In the genomic region with DNA sequence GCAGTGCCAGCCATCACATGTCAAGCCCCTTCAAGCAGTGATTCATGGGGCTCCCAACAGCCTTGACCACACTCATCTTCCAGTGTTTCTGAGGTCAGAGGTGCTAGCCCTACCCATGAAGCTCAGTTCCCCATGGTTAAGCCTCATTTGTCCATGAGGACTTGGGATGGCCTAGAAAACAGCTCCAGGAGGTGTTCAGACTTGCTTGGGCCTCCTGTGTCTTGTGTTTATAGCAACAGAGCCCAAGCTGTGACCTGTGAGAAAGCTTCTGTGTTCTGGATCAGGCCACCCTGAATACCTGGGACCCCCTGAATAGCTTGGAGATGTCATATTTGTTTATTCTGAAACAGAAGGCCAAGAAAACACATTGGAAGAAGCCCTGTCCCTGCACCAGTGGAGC, we compare ENCODE assay signal across 2 cellular contexts.
TF ChIP-seq lines count a peak whose summit lies in the region.

No MANE protein-coding gene starts in this region.

TF ChIP-seq in SK-N-SH, 30 proteins besides CTCF, POLR2A, EP300 and RAD21 (continued from another document):
- TF ChIP-seq, protein P1, sequence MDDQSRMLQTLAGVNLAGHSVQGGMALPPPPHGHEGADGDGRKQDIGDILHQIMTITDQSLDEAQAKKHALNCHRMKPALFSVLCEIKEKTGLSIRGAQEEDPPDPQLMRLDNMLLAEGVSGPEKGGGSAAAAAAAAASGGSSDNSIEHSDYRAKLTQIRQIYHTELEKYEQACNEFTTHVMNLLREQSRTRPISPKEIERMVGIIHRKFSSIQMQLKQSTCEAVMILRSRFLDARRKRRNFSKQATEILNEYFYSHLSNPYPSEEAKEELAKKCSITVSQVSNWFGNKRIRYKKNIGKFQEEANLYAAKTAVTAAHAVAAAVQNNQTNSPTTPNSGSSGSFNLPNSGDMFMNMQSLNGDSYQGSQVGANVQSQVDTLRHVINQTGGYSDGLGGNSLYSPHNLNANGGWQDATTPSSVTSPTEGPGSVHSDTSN (IDR thresholded peaks at IDR 0.05): no peak
- TF ChIP-seq, protein P2, sequence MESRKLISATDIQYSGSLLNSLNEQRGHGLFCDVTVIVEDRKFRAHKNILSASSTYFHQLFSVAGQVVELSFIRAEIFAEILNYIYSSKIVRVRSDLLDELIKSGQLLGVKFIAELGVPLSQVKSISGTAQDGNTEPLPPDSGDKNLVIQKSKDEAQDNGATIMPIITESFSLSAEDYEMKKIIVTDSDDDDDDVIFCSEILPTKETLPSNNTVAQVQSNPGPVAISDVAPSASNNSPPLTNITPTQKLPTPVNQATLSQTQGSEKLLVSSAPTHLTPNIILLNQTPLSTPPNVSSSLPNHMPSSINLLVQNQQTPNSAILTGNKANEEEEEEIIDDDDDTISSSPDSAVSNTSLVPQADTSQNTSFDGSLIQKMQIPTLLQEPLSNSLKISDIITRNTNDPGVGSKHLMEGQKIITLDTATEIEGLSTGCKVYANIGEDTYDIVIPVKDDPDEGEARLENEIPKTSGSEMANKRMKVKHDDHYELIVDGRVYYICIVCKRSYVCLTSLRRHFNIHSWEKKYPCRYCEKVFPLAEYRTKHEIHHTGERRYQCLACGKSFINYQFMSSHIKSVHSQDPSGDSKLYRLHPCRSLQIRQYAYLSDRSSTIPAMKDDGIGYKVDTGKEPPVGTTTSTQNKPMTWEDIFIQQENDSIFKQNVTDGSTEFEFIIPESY (IDR thresholded peaks at IDR 0.05; ENCODE audit: borderline replicate concordance, low read depth): no peak
- TF ChIP-seq MXI1 (IDR thresholded peaks at IDR 0.05; ENCODE audit: low read depth, low read length) (no peak), NFIC (IDR thresholded peaks at IDR 0.05; ENCODE audit: borderline replicate concordance) (no peak)

TF ChIP-seq in SK-N-SH treated with all-trans-retinoic acid at 6 μM for 48 hours, 23 proteins besides CTCF, POLR2A, EP300 and RAD21 (continued from another document):
- TF ChIP-seq, protein P3, sequence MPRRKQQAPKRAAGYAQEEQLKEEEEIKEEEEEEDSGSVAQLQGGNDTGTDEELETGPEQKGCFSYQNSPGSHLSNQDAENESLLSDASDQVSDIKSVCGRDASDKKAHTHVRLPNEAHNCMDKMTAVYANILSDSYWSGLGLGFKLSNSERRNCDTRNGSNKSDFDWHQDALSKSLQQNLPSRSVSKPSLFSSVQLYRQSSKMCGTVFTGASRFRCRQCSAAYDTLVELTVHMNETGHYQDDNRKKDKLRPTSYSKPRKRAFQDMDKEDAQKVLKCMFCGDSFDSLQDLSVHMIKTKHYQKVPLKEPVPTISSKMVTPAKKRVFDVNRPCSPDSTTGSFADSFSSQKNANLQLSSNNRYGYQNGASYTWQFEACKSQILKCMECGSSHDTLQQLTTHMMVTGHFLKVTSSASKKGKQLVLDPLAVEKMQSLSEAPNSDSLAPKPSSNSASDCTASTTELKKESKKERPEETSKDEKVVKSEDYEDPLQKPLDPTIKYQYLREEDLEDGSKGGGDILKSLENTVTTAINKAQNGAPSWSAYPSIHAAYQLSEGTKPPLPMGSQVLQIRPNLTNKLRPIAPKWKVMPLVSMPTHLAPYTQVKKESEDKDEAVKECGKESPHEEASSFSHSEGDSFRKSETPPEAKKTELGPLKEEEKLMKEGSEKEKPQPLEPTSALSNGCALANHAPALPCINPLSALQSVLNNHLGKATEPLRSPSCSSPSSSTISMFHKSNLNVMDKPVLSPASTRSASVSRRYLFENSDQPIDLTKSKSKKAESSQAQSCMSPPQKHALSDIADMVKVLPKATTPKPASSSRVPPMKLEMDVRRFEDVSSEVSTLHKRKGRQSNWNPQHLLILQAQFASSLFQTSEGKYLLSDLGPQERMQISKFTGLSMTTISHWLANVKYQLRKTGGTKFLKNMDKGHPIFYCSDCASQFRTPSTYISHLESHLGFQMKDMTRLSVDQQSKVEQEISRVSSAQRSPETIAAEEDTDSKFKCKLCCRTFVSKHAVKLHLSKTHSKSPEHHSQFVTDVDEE (CRISPR knock-in tag; IDR thresholded peaks at IDR 0.05): no peak
- TF ChIP-seq GLIS3 (CRISPR knock-in tag; IDR thresholded peaks at IDR 0.05) (no peak), TOX (CRISPR knock-in tag; IDR thresholded peaks at IDR 0.05; ENCODE audit: borderline replicate concordance) (no peak), RARB (CRISPR knock-in tag; IDR thresholded peaks at IDR 0.05) (no peak), ARNTL (CRISPR knock-in tag; IDR thresholded peaks at IDR 0.05; ENCODE audit: borderline replicate concordance, low read depth) (no peak), TCF4 (CRISPR knock-in tag; IDR thresholded peaks at IDR 0.05; ENCODE audit: borderline replicate concordance) (no peak)
